ENCODE assay signal across 31 cellular contexts in the genomic region with DNA sequence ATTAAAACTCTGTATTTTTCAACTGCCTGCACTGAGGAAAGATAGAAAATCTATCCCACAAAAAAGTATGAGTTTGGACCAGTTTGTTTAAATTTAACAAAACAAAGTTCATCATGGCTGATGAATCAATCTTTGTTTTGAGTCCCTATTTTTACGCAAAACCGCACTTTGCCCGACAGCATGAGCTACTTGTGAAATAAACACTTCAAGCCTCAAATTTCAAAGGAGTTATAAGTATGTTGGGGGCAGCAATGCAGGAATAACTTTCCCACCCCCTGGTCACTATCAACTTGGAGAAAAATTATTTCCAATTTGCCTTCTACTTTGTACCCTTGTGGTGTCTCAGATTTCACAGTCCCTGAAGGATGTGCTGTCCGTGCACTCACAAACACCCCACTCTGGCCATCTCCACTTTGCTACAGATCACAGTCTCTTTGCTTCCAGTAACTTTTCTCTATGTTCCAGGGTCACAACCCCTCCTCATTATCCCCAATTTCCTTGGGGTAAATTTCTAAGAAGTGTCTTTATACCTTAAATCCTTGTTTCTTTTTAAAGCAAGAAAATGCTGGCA.
"Had no signal": no experiment of that assay in that cellular context is flagged by ENCODE, and none has a peak within 500 bp of the region (broad histone marks: within the 10 kb centered on the region; RNA-seq: fewer than 3 reads in every experiment).

No MANE protein-coding gene starts in this region.

- H3K9ac ChIP-seq: parathyroid adenoma had no signal

- H3K36me3 ChIP-seq: ovary, spleen, stomach, thoracic aorta, thyroid gland, tibial nerve, upper lobe of left lung, vagina had no signal

- ATAC-seq: naive thymus-derived CD8-positive, alpha-beta T cell; natural killer cell treated with Interleukin-12 subunit alpha and Interleukin-12 subunit beta and Interleukin-15 and Interleukin-18, amount 100 ng/mL, for 72 hours; psoas muscle; right cardiac atrium; sciatic nerve; stimulated activated naive B cell treated with anti-CD40 and anti-IgM and Interleukin-4, amounts not matched to agents 10 μg/mL and 1 μg/mL and 100 μg/mL, for 72 hours had no signal

- H3K9me3 ChIP-seq: ovary, psoas muscle, spleen, stomach, thoracic aorta, thyroid gland, tibial nerve, upper lobe of left lung, vagina had no signal

- H2AFZ ChIP-seq: parathyroid adenoma had no signal

- H3K4me3 ChIP-seq: ovary, psoas muscle, skin epidermis, smooth muscle cell, spleen, stomach, thoracic aorta, thyroid gland, tibial nerve, upper lobe of left lung, vagina had no signal

- H3K36me3 Mint-ChIP-seq: natural killer cell treated with Interleukin-12 subunit alpha and Interleukin-12 subunit beta and Interleukin-15 and Interleukin-18, amount 100 ng/mL, for 72 hours; stimulated activated naive B cell treated with anti-CD40 and anti-IgM and Interleukin-4, amounts not matched to agents 10 μg/mL and 1 μg/mL and 100 μg/mL, for 72 hours had no signal

- H3K9me3 Mint-ChIP-seq: neural crest cell had no signal

- DNase-seq: naive thymus-derived CD8-positive, alpha-beta T cell; nephron progenitor cell; occipital lobe; ovary; posterior cingulate gyrus; psoas muscle; right cardiac atrium; spleen; stimulated activated CD4-positive, alpha-beta T cell treated with anti-CD3 and anti-CD28 coated beads, Interleukin-12 subunit alpha, Interleukin-12 subunit beta, amount 100 ng/mL, for 4 hours; stimulated activated CD4-positive, alpha-beta T cell treated with anti-CD3 and anti-CD28 coated beads, Interleukin-1b, Interleukin-23, amount 100 ng/mL, for 48 hours; stimulated activated CD4-positive, alpha-beta T cell treated with anti-CD3 and anti-CD28 coated beads, Interleukin-4, amount 100 ng/mL, for 1 hour; stimulated activated CD4-positive, alpha-beta T cell treated with anti-CD3 and anti-CD28 coated beads, Interleukin-4, amount 100 ng/mL, for 4 hours; stimulated activated CD8-positive, alpha-beta memory T cell treated with anti-CD3 and anti-CD28 coated beads, Interleukin-4, amount 100 ng/mL, for 48 hours; stimulated activated naive B cell treated with anti-CD40 and anti-IgM and Interleukin-4, amounts not matched to agents 10 μg/mL and 1 μg/mL and 100 μg/mL, for 72 hours; stimulated activated naive CD4-positive, alpha-beta T cell treated with Interleukin-2 at 50 U/mL for 16 hours; stomach; thyroid gland; trophoblast cell; upper lobe of left lung had no signal

- H3K27ac Mint-ChIP-seq: naive thymus-derived CD8-positive, alpha-beta T cell; natural killer cell treated with Interleukin-12 subunit alpha and Interleukin-12 subunit beta and Interleukin-15 and Interleukin-18, amount 100 ng/mL, for 72 hours; nephron progenitor cell; progenitor cell of endocrine pancreas; stimulated activated naive B cell treated with anti-CD40 and anti-IgM and Interleukin-4, amounts not matched to agents 10 μg/mL and 1 μg/mL and 100 μg/mL, for 72 hours; stimulated activated naive CD8-positive, alpha-beta T cell treated with anti-CD3 and anti-CD28 coated beads, Interleukin-15, Interleukin-2, amounts not matched to agents 100 ng/mL and 50 ng/mL, for 24 hours had no signal

- FAIRE-seq: urothelium cell line had no signal

- H3K27me3 Mint-ChIP-seq: naive thymus-derived CD8-positive, alpha-beta T cell; natural killer cell treated with Interleukin-12 subunit alpha and Interleukin-12 subunit beta and Interleukin-15 and Interleukin-18, amount 100 ng/mL, for 72 hours; progenitor cell of endocrine pancreas; stimulated activated naive B cell treated with anti-CD40 and anti-IgM and Interleukin-4, amounts not matched to agents 10 μg/mL and 1 μg/mL and 100 μg/mL, for 72 hours; stimulated activated naive CD8-positive, alpha-beta T cell treated with anti-CD3 and anti-CD28 coated beads, Interleukin-15, Interleukin-2, amounts not matched to agents 100 ng/mL and 50 ng/mL, for 24 hours had no signal

- H3K4me1 ChIP-seq: parathyroid adenoma, spleen, thyroid gland, upper lobe of left lung, vagina had no signal

- H3K27ac ChIP-seq: ovary, parathyroid adenoma, psoas muscle, skin epidermis, spleen, stomach, thoracic aorta, thyroid gland, tibial nerve, upper lobe of left lung, vagina had no signal

- H3K4me2 ChIP-seq: smooth muscle cell had no signal

- H3K79me2 ChIP-seq: parathyroid adenoma had no signal

- H3K4me3 Mint-ChIP-seq: naive thymus-derived CD8-positive, alpha-beta T cell; natural killer cell treated with Interleukin-12 subunit alpha and Interleukin-12 subunit beta and Interleukin-15 and Interleukin-18, amount 100 ng/mL, for 72 hours; nephron progenitor cell; neural crest cell; stimulated activated naive B cell treated with anti-CD40 and anti-IgM and Interleukin-4, amounts not matched to agents 10 μg/mL and 1 μg/mL and 100 μg/mL, for 72 hours; stimulated activated naive CD8-positive, alpha-beta T cell treated with anti-CD3 and anti-CD28 coated beads, Interleukin-15, Interleukin-2, amounts not matched to agents 100 ng/mL and 50 ng/mL, for 24 hours had no signal

- H3K27me3 ChIP-seq: ovary, spleen, stomach, thyroid gland, tibial nerve, upper lobe of left lung, vagina had no signal

- H3K4me1 Mint-ChIP-seq: naive thymus-derived CD8-positive, alpha-beta T cell had no signal
